ENCODE assay signal across 1 cellular context in the genomic region with DNA sequence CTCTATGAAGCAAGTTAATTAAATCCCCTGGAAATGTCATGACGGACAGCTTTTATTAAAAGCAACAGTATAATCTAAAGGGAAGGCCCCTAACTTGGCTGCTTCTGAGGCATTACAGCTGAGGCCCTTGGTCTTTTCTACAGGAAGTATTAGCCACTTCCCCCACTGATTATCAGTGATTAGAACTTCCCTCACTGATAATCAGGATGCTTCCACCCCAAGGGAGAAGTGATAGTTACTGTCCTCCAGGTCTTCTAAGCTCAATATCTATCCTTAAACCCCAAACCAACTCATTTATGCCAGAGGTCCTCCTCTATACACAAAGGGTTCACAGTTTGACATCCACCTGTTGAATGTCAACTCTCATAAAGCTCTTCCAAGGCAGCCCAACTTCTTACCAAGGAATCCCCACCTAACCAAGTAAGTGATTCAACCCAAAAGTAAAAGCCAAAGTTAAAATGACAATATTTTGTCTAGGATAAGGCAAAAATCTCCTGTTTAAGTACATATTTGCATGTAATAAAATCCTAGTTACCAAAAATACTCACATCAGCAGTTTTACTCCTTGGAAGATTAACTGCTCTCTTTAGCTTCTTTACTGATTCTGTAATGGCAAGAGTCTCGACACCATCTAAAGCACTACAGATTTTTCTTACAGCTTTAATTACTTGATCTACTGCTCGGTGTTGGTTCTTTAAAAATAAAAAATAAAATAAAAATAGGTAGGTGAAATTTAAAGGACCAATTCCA.
TF ChIP-seq lines count a peak whose summit lies in the region.

No MANE protein-coding gene starts in this region.

TF ChIP-seq in HEK293, 187 proteins besides CTCF, POLR2A, EP300 and RAD21 (continued from another document):
- TF ChIP-seq, protein P1, sequence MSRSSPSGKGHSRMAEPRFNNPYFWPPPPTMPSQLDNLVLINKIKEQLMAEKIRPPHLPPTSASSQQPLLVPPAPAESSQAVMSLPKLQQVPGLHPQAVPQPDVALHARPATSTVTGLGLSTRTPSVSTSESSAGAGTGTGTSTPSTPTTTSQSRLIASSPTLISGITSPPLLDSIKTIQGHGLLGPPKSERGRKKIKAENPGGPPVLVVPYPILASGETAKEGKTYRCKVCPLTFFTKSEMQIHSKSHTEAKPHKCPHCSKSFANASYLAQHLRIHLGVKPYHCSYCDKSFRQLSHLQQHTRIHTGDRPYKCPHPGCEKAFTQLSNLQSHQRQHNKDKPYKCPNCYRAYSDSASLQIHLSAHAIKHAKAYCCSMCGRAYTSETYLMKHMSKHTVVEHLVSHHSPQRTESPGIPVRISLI (tag by site-specific recombination; IDR thresholded peaks at IDR 0.05), result no peak
- TF ChIP-seq YY2 (tag by site-specific recombination; IDR thresholded peaks at IDR 0.05) (no peak), ZNF830 (tag by site-specific recombination; IDR thresholded peaks at IDR 0.05; ENCODE audit: low read depth) (no peak), SP7 (tag by site-specific recombination; IDR thresholded peaks at IDR 0.05) (no peak)
- TF ChIP-seq, protein P2, sequence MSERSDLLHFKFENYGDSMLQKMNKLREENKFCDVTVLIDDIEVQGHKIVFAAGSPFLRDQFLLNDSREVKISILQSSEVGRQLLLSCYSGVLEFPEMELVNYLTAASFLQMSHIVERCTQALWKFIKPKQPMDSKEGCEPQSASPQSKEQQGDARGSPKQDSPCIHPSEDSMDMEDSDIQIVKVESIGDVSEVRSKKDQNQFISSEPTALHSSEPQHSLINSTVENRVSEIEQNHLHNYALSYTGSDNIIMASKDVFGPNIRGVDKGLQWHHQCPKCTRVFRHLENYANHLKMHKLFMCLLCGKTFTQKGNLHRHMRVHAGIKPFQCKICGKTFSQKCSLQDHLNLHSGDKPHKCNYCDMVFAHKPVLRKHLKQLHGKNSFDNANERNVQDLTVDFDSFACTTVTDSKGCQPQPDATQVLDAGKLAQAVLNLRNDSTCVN (tag by site-specific recombination; optimal IDR thresholded peaks at IDR 0.05), result no peak
